1 cellular context compared by ENCODE assay signal in genomic region chr20:416950-417800, GRCh38.
TF ChIP-seq lines count a peak whose summit lies in the region.

No MANE protein-coding gene starts in this region.

TF ChIP-seq in GM23338, 12 proteins besides CTCF, POLR2A, EP300 and RAD21:
- TF ChIP-seq JUNB (IDR thresholded peaks at IDR 0.05; ENCODE audit: unreplicated experiment) (no peak), ZNF114 (CRISPR knock-in tag; IDR thresholded peaks at IDR 0.05) (no peak), NANOG (IDR thresholded peaks at IDR 0.05; ENCODE audit: borderline replicate concordance) (no peak), EZH2 (IDR thresholded peaks at IDR 0.05; ENCODE audit: low read depth, unreplicated experiment) (no peak), REST (IDR thresholded peaks at IDR 0.05; ENCODE audit: unreplicated experiment) (no peak), ZNF331 (CRISPR knock-in tag; IDR thresholded peaks at IDR 0.05; ENCODE audit: low read depth) (no peak), POLR2AphosphoS5 (IDR thresholded peaks at IDR 0.05; ENCODE audit: low read depth) (no peak), EZH2phosphoT487 (IDR thresholded peaks at IDR 0.05; ENCODE audit: unreplicated experiment) (no peak)
